Comparison of ENCODE assay signal across 12 cellular contexts in genomic region chr17:74893936-74894671, GRCh38. TPM values are rescaled to one million over a fixed set of nuclear protein-coding genes. Genes with fewer than 3 reads are reported as not detected.
A peak's percentile ranks its signal among the peaks of the same experiment; 100 is the strongest.
DNase-seq lines count a peak whose midpoint lies in the region; TF ChIP-seq lines count a peak whose summit lies in the region.
"Had no signal": no experiment of that assay in that cellular context is flagged by ENCODE, and none has a peak within 500 bp of the region (broad histone marks: within the 10 kb centered on the region; RNA-seq: fewer than 3 reads in every experiment).

No MANE protein-coding gene starts in this region.

- no peaks in the 10 kb centered on the region for H3K9me3 ChIP-seq in colonic mucosa
- H3K9me3 ChIP-seq in neural cell (ENCODE audit: low read length) = no peaks in the 10 kb centered on the region

- DNase-seq in T-helper 1 cell (no peak), colonic mucosa (no peak), COLO829 (ENCODE audit: low spot score) (no peak), RPMI8226 (no peak)
- DNase-seq: activated effector memory CD4-positive, alpha-beta T cell treated with Interleukin-2 at 50 U/mL for 16 hours; effector CD8-positive, alpha-beta T cell; NCI-H1092 treated with DMSO at 0.1 percent for 48 hours had no signal

- H4K20me1 ChIP-seq in neural cell (ENCODE audit: insufficient read depth) = no peaks in the 10 kb centered on the region

- H3K9me2 ChIP-seq in neural cell (ENCODE audit: insufficient read depth, low read length) = no peaks in the 10 kb centered on the region

- intact Hi-C loops in colonic mucosa (cut with DNase I) = no loop called here

- H3K36me3 Mint-ChIP-seq in T-helper 1 cell treated with Interleukin-12 subunit alpha and Interleukin-12 subunit beta and Interleukin-4 antibody, amounts not matched to agents 30 μg/mL and 1 μg/mL, for 36 hours (ENCODE audit: low read depth) = no peaks in the 10 kb centered on the region

- H3K4me1 ChIP-seq in colonic mucosa = peaks cover 4% of the 10 kb centered on the region

- no peaks in the 10 kb centered on the region for H3K79me2 ChIP-seq in neural cell (replicated peaks; ENCODE audit: insufficient read depth, low read length)

- peaks cover 2% of the 10 kb centered on the region for H3K4me1 Mint-ChIP-seq in T-helper 1 cell treated with Interleukin-12 subunit alpha and Interleukin-12 subunit beta and Interleukin-4 antibody, amounts not matched to agents 30 μg/mL and 1 μg/mL, for 36 hours (ENCODE audit: low read depth)

- no peak for TF ChIP-seq EP300 in neural cell (conservative IDR thresholded peaks at IDR 0.05; ENCODE audit: poor library complexity, severe bottlenecking)

- H3K4me3 Mint-ChIP-seq in T-helper 1 cell treated with Interleukin-12 subunit alpha and Interleukin-12 subunit beta and Interleukin-4 antibody, amounts not matched to agents 30 μg/mL and 1 μg/mL, for 36 hours = peak overlapping the region; percentile 48

- H3K4me3 ChIP-seq in colonic mucosa (peak overlapping the region; percentile 23), neural cell (ENCODE audit: low read length) (peak overlapping the region; percentile 65)

- H3K36me3 ChIP-seq in colonic mucosa (no peaks in the 10 kb centered on the region), neural cell (ENCODE audit: insufficient read depth, low read length) (no peaks in the 10 kb centered on the region)

- H3F3A ChIP-seq in neural cell (ENCODE audit: insufficient read depth, low read length, poor library complexity, severe bottlenecking) = no peaks in the 10 kb centered on the region

- TF ChIP-seq RAD21 in neural cell (conservative IDR thresholded peaks at IDR 0.05) = no peak

- H3K9me3 Mint-ChIP-seq in T-helper 1 cell treated with Interleukin-12 subunit alpha and Interleukin-12 subunit beta and Interleukin-4 antibody, amounts not matched to agents 30 μg/mL and 1 μg/mL, for 36 hours = no peaks in the 10 kb centered on the region

- H3K27ac ChIP-seq in colonic mucosa (no peak overlapping the region), neural cell (ENCODE audit: low read length) (no peak overlapping the region)

- no peak overlapping the region for H3K9ac ChIP-seq in colonic mucosa (ENCODE audit: low read depth in 2 of 2, low read length in 2 of 2)
- H3K9ac ChIP-seq in neural cell (ENCODE audit: low read length) = no peak overlapping the region

- H2AFZ ChIP-seq in neural cell (ENCODE audit: low read depth, low read length) = no peak overlapping the region

- H3K27me3 Mint-ChIP-seq in T-helper 1 cell treated with Interleukin-12 subunit alpha and Interleukin-12 subunit beta and Interleukin-4 antibody, amounts not matched to agents 30 μg/mL and 1 μg/mL, for 36 hours (ENCODE audit: low read depth) = peaks cover 51% of the 10 kb centered on the region

- TF ChIP-seq CTCF in colonic mucosa (IDR thresholded peaks at IDR 0.05) (no peak), neural cell (IDR thresholded peaks at IDR 0.05; ENCODE audit: poor library complexity, severe bottlenecking) (no peak)

- no peak overlapping the region for H3K4me2 ChIP-seq in neural cell (ENCODE audit: low read length)

- H3K27me3 ChIP-seq in colonic mucosa = peaks cover 32% of the 10 kb centered on the region
- H3K27me3 ChIP-seq in neural cell (ENCODE audit: insufficient read depth, low read depth, low read length) = peaks cover 56% of the 10 kb centered on the region

- no peak overlapping the region for H3K27ac Mint-ChIP-seq in T-helper 1 cell treated with Interleukin-12 subunit alpha and Interleukin-12 subunit beta and Interleukin-4 antibody, amounts not matched to agents 30 μg/mL and 1 μg/mL, for 36 hours

TF ChIP-seq in neural cell, 6 proteins besides CTCF, POLR2A, EP300 and RAD21:
- no peak for TF ChIP-seq MXI1 (conservative IDR thresholded peaks at IDR 0.05; ENCODE audit: poor library complexity, severe bottlenecking)
- TF ChIP-seq TAF1 (IDR thresholded peaks at IDR 0.05; ENCODE audit: low read depth) = no peak
- no peak for TF ChIP-seq REST (IDR thresholded peaks at IDR 0.05; ENCODE audit: borderline replicate concordance)
- TF ChIP-seq POLR2AphosphoS5 (IDR thresholded peaks at IDR 0.05) = no peak
- TF ChIP-seq SMC3 (conservative IDR thresholded peaks at IDR 0.05; ENCODE audit: poor library complexity) = no peak
- TF ChIP-seq EZH2 (IDR thresholded peaks at IDR 0.05; ENCODE audit: borderline replicate concordance, insufficient read depth, low read length, poor library complexity, severe bottlenecking) = no peak

RNA-seq across cellular contexts. Expression of gene FADS6, which starts 0.7 kb away (rescaled TPM):
- total RNA-seq in colonic mucosa = 10 to 100 TPM in 1 of 2 donors, under 1 TPM in 1; 0.30 to 18.4 TPM
- polyA plus RNA-seq in neural cell = not detected in 2 replicates
- not detected in 2 replicates for polyA minus RNA-seq in neural cell
- total RNA-seq: A172, omental fat pad had no signal

RNA-seq across cellular contexts. Expression of gene FDXR, which starts 21.3 kb away (rescaled TPM):
- total RNA-seq in colonic mucosa = 10 to 100 TPM; 17.7 to 26.9 TPM
- polyA plus RNA-seq in neural cell = 14.4 and 16.1 TPM in 2 replicates
- 6.3 and 7.2 TPM in 2 replicates for polyA minus RNA-seq in neural cell

RNA-seq across cellular contexts. Expression of gene USH1G, which starts 29.0 kb away (rescaled TPM):
- total RNA-seq in colonic mucosa = under 1 TPM in 1 of 2 donors, not detected in 1; 0.05 TPM
- polyA plus RNA-seq in neural cell = not detected in 2 replicates
- 0.35 TPM in 1 of 2 replicates, not detected in the other for polyA minus RNA-seq in neural cell
- total RNA-seq: omental fat pad had no signal

RNA-seq across cellular contexts. Expression of gene OTOP2, which starts 30.0 kb away (rescaled TPM):
- 10 to 100 TPM in 1 of 2 donors, 1 to 10 TPM in 1; 5.7 to 18.4 TPM for total RNA-seq in colonic mucosa
- not detected in 2 replicates for polyA plus RNA-seq in neural cell
- not detected in 2 replicates for polyA minus RNA-seq in neural cell
- total RNA-seq: A172, omental fat pad, urinary bladder had no signal
- polyA plus RNA-seq: urinary bladder had no signal

RNA-seq across cellular contexts. Expression of gene GRIN2C, which starts 34.4 kb away (rescaled TPM):
- total RNA-seq in colonic mucosa = under 1 TPM; 0.16 to 0.30 TPM
- 0.04 TPM in 1 of 2 replicates, not detected in the other for polyA plus RNA-seq in neural cell
- polyA minus RNA-seq in neural cell = 0.24 TPM in 1 of 2 replicates, not detected in the other
